In the genomic region with DNA sequence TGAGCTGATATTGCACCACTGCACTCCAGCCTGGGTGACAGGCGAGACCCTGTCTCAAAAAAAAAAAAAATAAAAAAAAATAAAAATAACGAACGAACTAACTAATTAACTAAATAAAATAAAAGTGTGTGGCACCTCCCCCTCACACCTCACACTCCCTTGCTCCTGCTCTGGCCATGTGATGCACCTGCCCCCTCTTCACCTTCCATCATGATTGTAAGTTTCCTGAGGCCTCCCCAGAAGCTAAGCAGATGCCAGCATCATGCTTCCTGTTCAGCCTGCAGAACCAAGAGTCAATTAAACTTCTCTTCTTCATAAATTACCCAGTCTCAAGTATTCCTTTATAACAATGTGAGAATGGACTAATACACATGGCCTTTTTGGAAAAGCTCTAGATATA, we compare ENCODE assay signal across 36 cellular contexts.
DNase-seq lines count a peak whose midpoint lies in the region; ATAC-seq, FAIRE-seq and TF ChIP-seq lines count a peak whose summit lies in the region.
"Had no signal": no experiment of that assay in that cellular context is flagged by ENCODE, and none has a peak within 500 bp of the region (broad histone marks: within the 10 kb centered on the region; RNA-seq: fewer than 3 reads in every experiment).

No MANE protein-coding gene starts in this region.

- TF ChIP-seq RAD21 in K562 (CRISPR knock-in tag; conservative IDR thresholded peaks at IDR 0.05 in 1 of 2, IDR thresholded peaks at IDR 0.05 in 1 of 2): no peak

- TF ChIP-seq EP300 in K562 (IDR thresholded peaks at IDR 0.05; ENCODE audit: low read length): no peak

- no peaks in the 10 kb centered on the region for H3K27me3 Mint-ChIP-seq in endodermal cell (ENCODE audit: insufficient read depth)
- peaks cover 8 to 9% of the 10 kb centered on the region in 2 donors for H3K27me3 Mint-ChIP-seq in stimulated activated naive B cell treated with anti-CD40 and anti-IgM and Interleukin-4, amounts not matched to agents 10 μg/mL and 1 μg/mL and 100 μg/mL, for 72 hours
- peaks cover 7 to 26% of the 10 kb centered on the region in 2 donors for H3K27me3 Mint-ChIP-seq in CD8-positive, alpha-beta memory T cell

- H3K79me2 ChIP-seq in K562 (ENCODE audit: control insufficient read depth, insufficient read depth, low read length): no peaks in the 10 kb centered on the region

- H3K36me3 ChIP-seq in K562 (ENCODE audit: control insufficient read depth, insufficient read depth, low read length): no peaks in the 10 kb centered on the region
- no peaks in the 10 kb centered on the region for H3K36me3 ChIP-seq in endodermal cell (ENCODE audit: control insufficient read depth, insufficient read depth, low read length)
- H3K36me3 ChIP-seq in right lobe of liver: no peaks in the 10 kb centered on the region
- H3K36me3 ChIP-seq in CD8-positive, alpha-beta memory T cell (ENCODE audit: insufficient read depth, low read length): no peaks in the 10 kb centered on the region
- H3K36me3 ChIP-seq: BE2C; BLaER1; BLaER1 treated with 17β-estradiol and CSF1 and Interleukin-3, amounts not matched to agents 10 nM and 100 nM had no signal

- DNase-seq in K562 (ENCODE audit: extremely low read depth in 1 of 4, low spot score in 3 of 4) (no peak), endodermal cell (peak; percentile 7), urothelium cell line (ENCODE audit: low spot score) (no peak), right lobe of liver (no peak), T-helper 9 cell (no peak), SW 1271 (lab: John Stamatoyannopoulos, UW) (no peak)
- DNase-seq in stimulated activated naive B cell treated with anti-CD40 and anti-IgM and Interleukin-4, amounts not matched to agents 10 μg/mL and 1 μg/mL and 100 μg/mL, for 72 hours: no peak
- DNase-seq in CD8-positive, alpha-beta memory T cell: no peak
- DNase-seq: 8988T; ACHN; AML-193; BE2C; C1 segment of cervical spinal cord; Caco-2; Calu3; CD4-positive, alpha-beta memory T cell; CD4-positive, alpha-beta T cell; CD4-positive, CD25-positive, alpha-beta regulatory T cell; CD8-positive, alpha-beta T cell; COR-L47; DMS 273 treated with DMSO at 0.1 percent for 48 hours; DMS153; DMS53; DMS79; DMS79 treated with DMSO at 0.1 percent for 48 hours; DND-41; EL had no signal

- POLR2A ChIA-PET in K562 (lab: Yijun Ruan, JAX): interaction anchor here (1.4 kb wide), 1 partner anchor 11 kb away, joined by 3 read pairs; no protein-coding TSS in a partner anchor
- POLR2A ChIA-PET in CD8-positive, alpha-beta memory T cell (lab: Charles Lee): no interaction called here

- no TSS peak for BruUV-seq in K562 (replicated peaks; lab: Mats Ljungman, UMichigan)

- peaks cover 10% of the 10 kb centered on the region for H3K36me3 Mint-ChIP-seq in endodermal cell (ENCODE audit: low read depth)
- peaks cover 5 to 8% of the 10 kb centered on the region in 2 donors for H3K36me3 Mint-ChIP-seq in stimulated activated naive B cell treated with anti-CD40 and anti-IgM and Interleukin-4, amounts not matched to agents 10 μg/mL and 1 μg/mL and 100 μg/mL, for 72 hours
- H3K36me3 Mint-ChIP-seq in CD8-positive, alpha-beta memory T cell: peaks cover 0 to 28% (median 0%) of the 10 kb centered on the region in 3 donors
- H3K36me3 Mint-ChIP-seq: CD4-positive, CD25-positive, alpha-beta regulatory T cell; CD8-positive, alpha-beta T cell had no signal

- H3K4me2 ChIP-seq in K562 (ENCODE audit: insufficient read depth, low read length): no peak overlapping the region
- H3K4me2 ChIP-seq: A549; BLaER1; BLaER1 treated with 17β-estradiol and CSF1 and Interleukin-3, amounts not matched to agents 10 nM and 100 nM had no signal

- no peaks in the 10 kb centered on the region for H4K20me1 ChIP-seq in K562 (replicated peaks; ENCODE audit: control insufficient read depth, insufficient read depth, low read length)
- H4K20me1 ChIP-seq: BLaER1; BLaER1 treated with 17β-estradiol and CSF1 and Interleukin-3, amounts not matched to agents 10 nM and 100 nM had no signal

- WGBS in K562 (ENCODE audit: insufficient coverage, low coverage, missing lambda C conversion rate): 26% methylated on average over 3 of the region's 3 CpGs
- WGBS in endodermal cell (ENCODE audit: insufficient coverage in 1 of 2, insufficient read length in 1 of 2), 2 experiments: 100% methylated on average over 2 of the region's 3 CpGs; no CpG with 5 or more reads in 1 of the 2 experiments
- WGBS in right lobe of liver (ENCODE audit: insufficient coverage, low coverage, low lambda C conversion rate, missing lambda C conversion rate): 93% methylated on average over 2 of the region's 3 CpGs

- no peak overlapping the region for H3K9ac ChIP-seq in K562 (ENCODE audit: insufficient read depth in 1 of 2, low read depth in 2 of 2, low read length in 2 of 2)
- no peak overlapping the region for H3K9ac ChIP-seq in endodermal cell (ENCODE audit: extremely low read depth, low read length, poor library complexity, severe bottlenecking)
- H3K9ac ChIP-seq: BLaER1; BLaER1 treated with 17β-estradiol and CSF1 and Interleukin-3, amounts not matched to agents 10 nM and 100 nM had no signal

- no peak for FAIRE-seq in K562 (lab: Jason Lieb, UNC)
- FAIRE-seq in urothelium cell line (lab: Jason Lieb, UNC): peak; percentile 9
- FAIRE-seq: A204.1, A549, D721Med had no signal

- intact Hi-C loops in K562 (cut with micrococcal nuclease): no loop called here
- intact Hi-C loops in right lobe of liver (cut with DNase I): no loop called here

- in situ Hi-C loops in K562 (cut with MboI): no loop called here

- H3K4me1 Mint-ChIP-seq in endodermal cell: no peaks in the 10 kb centered on the region
- no peaks in the 10 kb centered on the region for H3K4me1 Mint-ChIP-seq in stimulated activated naive B cell treated with anti-CD40 and anti-IgM and Interleukin-4, amounts not matched to agents 10 μg/mL and 1 μg/mL and 100 μg/mL, for 72 hours
- H3K4me1 Mint-ChIP-seq in CD8-positive, alpha-beta memory T cell: no peaks in the 10 kb centered on the region
- H3K4me1 Mint-ChIP-seq: B cell; CD4-positive, alpha-beta memory T cell; CD4-positive, CD25-positive, alpha-beta regulatory T cell had no signal

- peaks cover 21% of the 10 kb centered on the region for H3K9me3 Mint-ChIP-seq in endodermal cell
- H3K9me3 Mint-ChIP-seq in stimulated activated naive B cell treated with anti-CD40 and anti-IgM and Interleukin-4, amounts not matched to agents 10 μg/mL and 1 μg/mL and 100 μg/mL, for 72 hours: peaks cover 6 to 9% of the 10 kb centered on the region in 2 donors
- H3K9me3 Mint-ChIP-seq in CD8-positive, alpha-beta memory T cell: peaks cover 0 to 13% (median 5%) of the 10 kb centered on the region in 5 donors

- TF ChIP-seq CTCF in K562 (IDR thresholded peaks at IDR 0.05 in 2 of 3, conservative IDR thresholded peaks at IDR 0.05 in 1 of 3; ENCODE audit: insufficient read depth in 2 of 3, low read depth in 1 of 3, low read length in 3 of 3) (no peak), endodermal cell (conservative IDR thresholded peaks at IDR 0.05) (no peak), right lobe of liver (IDR thresholded peaks at IDR 0.05) (no peak)

- H3K27ac ChIP-seq in K562 (ENCODE audit: extremely low read depth, low read depth, low read length) (no peak overlapping the region), endodermal cell (ENCODE audit: low read depth, low read length) (no peak overlapping the region), right lobe of liver (no peak overlapping the region)
- no peak overlapping the region for H3K27ac ChIP-seq in CD8-positive, alpha-beta memory T cell (ENCODE audit: low read depth, low read length)
- H3K27ac ChIP-seq: 22Rv1; A549; BLaER1; BLaER1 treated with 17β-estradiol and CSF1 and Interleukin-3, amounts not matched to agents 10 nM and 100 nM; C4-2B had no signal

- H3K4me3 ChIP-seq in K562: no peak overlapping the region
- H3K4me3 ChIP-seq in endodermal cell (ENCODE audit: low read length): no peak overlapping the region
- no peak overlapping the region for H3K4me3 ChIP-seq in right lobe of liver
- H3K4me3 ChIP-seq in CD8-positive, alpha-beta memory T cell (ENCODE audit: low read length): no peak overlapping the region
- H3K4me3 ChIP-seq: A549; BLaER1; BLaER1 treated with 17β-estradiol and CSF1 and Interleukin-3, amounts not matched to agents 10 nM and 100 nM had no signal

- CTCF ChIA-PET in K562 (lab: Yijun Ruan, JAX; ENCODE audit: low intra/inter-chr PET ratio): no interaction called here
- CTCF ChIA-PET in CD8-positive, alpha-beta memory T cell (lab: Charles Lee): interaction anchor here (1.0 kb wide), 1 partner anchor 15 kb away, joined by 4 read pairs; no protein-coding TSS in a partner anchor

- no peak overlapping the region for H3K4me3 Mint-ChIP-seq in endodermal cell
- no peak overlapping the region for H3K4me3 Mint-ChIP-seq in stimulated activated naive B cell treated with anti-CD40 and anti-IgM and Interleukin-4, amounts not matched to agents 10 μg/mL and 1 μg/mL and 100 μg/mL, for 72 hours
- no peak overlapping the region for H3K4me3 Mint-ChIP-seq in CD8-positive, alpha-beta memory T cell
- H3K4me3 Mint-ChIP-seq: B cell; CD14-positive monocyte; CD4-positive, alpha-beta memory T cell; CD4-positive, alpha-beta T cell; CD4-positive, CD25-positive, alpha-beta regulatory T cell; CD8-positive, alpha-beta T cell had no signal

- H3K27me3 ChIP-seq in K562 (ENCODE audit: control insufficient read depth in 2 of 2, insufficient read depth in 2 of 2, low read length in 2 of 2) (no peaks in the 10 kb centered on the region), endodermal cell (ENCODE audit: control insufficient read depth, insufficient read depth, low read length, poor library complexity, severe bottlenecking) (no peaks in the 10 kb centered on the region), right lobe of liver (no peaks in the 10 kb centered on the region)
- no peaks in the 10 kb centered on the region for H3K27me3 ChIP-seq in CD8-positive, alpha-beta memory T cell (ENCODE audit: insufficient read depth, low read length, poor library complexity, severe bottlenecking)
- H3K27me3 ChIP-seq: BE2C; BLaER1; BLaER1 treated with 17β-estradiol and CSF1 and Interleukin-3, amounts not matched to agents 10 nM and 100 nM had no signal

- TF ChIP-seq POLR2A in K562 (conservative IDR thresholded peaks at IDR 0.05): no peak
- TF ChIP-seq POLR2A in right lobe of liver (IDR thresholded peaks at IDR 0.05): no peak

- ATAC-seq in K562: no peak
- no peak for ATAC-seq in stimulated activated naive B cell treated with anti-CD40 and anti-IgM and Interleukin-4, amounts not matched to agents 10 μg/mL and 1 μg/mL and 100 μg/mL, for 72 hours (replicated peaks)
- no peak for ATAC-seq in right lobe of liver
- ATAC-seq: A549; CD8-positive, alpha-beta T cell had no signal

- no peaks in the 10 kb centered on the region for H3K4me1 ChIP-seq in K562 (replicated peaks in 1 of 2; ENCODE audit: control insufficient read depth in 2 of 2, insufficient read depth in 2 of 2, low read length in 2 of 2)
- no peaks in the 10 kb centered on the region for H3K4me1 ChIP-seq in endodermal cell (ENCODE audit: control insufficient read depth, insufficient read depth, low read length)
- H3K4me1 ChIP-seq in right lobe of liver: no peaks in the 10 kb centered on the region
- H3K4me1 ChIP-seq in CD8-positive, alpha-beta memory T cell (ENCODE audit: insufficient read depth, low read length): no peaks in the 10 kb centered on the region
- H3K4me1 ChIP-seq: BE2C, BLaER1, Caco-2 had no signal

- H2AFZ ChIP-seq in K562 (ENCODE audit: low read depth, low read length): no peak overlapping the region

- H3K9me1 ChIP-seq in K562 (ENCODE audit: control insufficient read depth, insufficient read depth, low read length): no peaks in the 10 kb centered on the region

- no peak overlapping the region for H3K27ac Mint-ChIP-seq in endodermal cell
- H3K27ac Mint-ChIP-seq in stimulated activated naive B cell treated with anti-CD40 and anti-IgM and Interleukin-4, amounts not matched to agents 10 μg/mL and 1 μg/mL and 100 μg/mL, for 72 hours: peak overlapping the region; percentile 65
- no peak overlapping the region for H3K27ac Mint-ChIP-seq in CD8-positive, alpha-beta memory T cell
- H3K27ac Mint-ChIP-seq: B cell; CD4-positive, alpha-beta memory T cell; CD4-positive, alpha-beta T cell; CD4-positive, CD25-positive, alpha-beta regulatory T cell; CD8-positive, alpha-beta T cell had no signal

- H3K9me3 ChIP-seq in K562 (replicated peaks; ENCODE audit: control insufficient read depth, insufficient read depth, low read depth, low read length) (peaks cover 3% of the 10 kb centered on the region), endodermal cell (ENCODE audit: control insufficient read depth, low read length) (peaks cover 14% of the 10 kb centered on the region), right lobe of liver (no peaks in the 10 kb centered on the region)
- no peaks in the 10 kb centered on the region for H3K9me3 ChIP-seq in CD8-positive, alpha-beta memory T cell (ENCODE audit: low read length)
- H3K9me3 ChIP-seq: BE2C had no signal
